10 cellular contexts compared by ENCODE assay signal in genomic region chr7:149620961-149621360, GRCh38.
A peak's percentile ranks its signal among the peaks of the same experiment; 100 is the strongest.
DNase-seq lines count a peak whose midpoint lies in the region; ATAC-seq lines count a peak whose summit lies in the region.
"Had no signal": no experiment of that assay in that cellular context is flagged by ENCODE, and none has a peak within 500 bp of the region (broad histone marks: within the 10 kb centered on the region; RNA-seq: fewer than 3 reads in every experiment).

No MANE protein-coding gene starts in this region.

- H3K4me3 Mint-ChIP-seq in stimulated activated naive CD8-positive, alpha-beta T cell treated with anti-CD3 and anti-CD28 coated beads, Interleukin-15, Interleukin-2, amounts not matched to agents 100 ng/mL and 50 ng/mL, for 24 hours: peak overlapping the region; percentile 59

- H3K9me3 Mint-ChIP-seq in stimulated activated naive CD8-positive, alpha-beta T cell treated with anti-CD3 and anti-CD28 coated beads, Interleukin-15, Interleukin-2, amounts not matched to agents 100 ng/mL and 50 ng/mL, for 24 hours: no peaks in the 10 kb centered on the region

- H3K36me3 Mint-ChIP-seq in stimulated activated naive CD8-positive, alpha-beta T cell treated with anti-CD3 and anti-CD28 coated beads, Interleukin-15, Interleukin-2, amounts not matched to agents 100 ng/mL and 50 ng/mL, for 24 hours (ENCODE audit: low read depth): peaks cover 57% of the 10 kb centered on the region

- ATAC-seq in HG03342 (IDR thresholded peaks at IDR 0.05; ENCODE audit: unreplicated experiment) (peak; percentile 46), HG03175 (IDR thresholded peaks at IDR 0.05; ENCODE audit: unreplicated experiment) (no peak)
- ATAC-seq: left colon had no signal

- H3K27me3 Mint-ChIP-seq in stimulated activated naive CD8-positive, alpha-beta T cell treated with anti-CD3 and anti-CD28 coated beads, Interleukin-15, Interleukin-2, amounts not matched to agents 100 ng/mL and 50 ng/mL, for 24 hours: no peaks in the 10 kb centered on the region

- H3K4me1 Mint-ChIP-seq in stimulated activated naive CD8-positive, alpha-beta T cell treated with anti-CD3 and anti-CD28 coated beads, Interleukin-15, Interleukin-2, amounts not matched to agents 100 ng/mL and 50 ng/mL, for 24 hours (ENCODE audit: low read depth): peaks cover 45% of the 10 kb centered on the region

- peak overlapping the region; percentile 82 for H3K27ac Mint-ChIP-seq in stimulated activated naive CD8-positive, alpha-beta T cell treated with anti-CD3 and anti-CD28 coated beads, Interleukin-15, Interleukin-2, amounts not matched to agents 100 ng/mL and 50 ng/mL, for 24 hours

- peak; percentile 65 for DNase-seq in activated naive CD4-positive, alpha-beta T cell treated with Interleukin-2 at 50 U/mL for 16 hours
- DNase-seq in activated naive CD4-positive, alpha-beta T cell (lab: John Stamatoyannopoulos, UW): no peak
- peak; percentile 26 for DNase-seq in activated gamma-delta T cell treated with anti-CD3 and anti-CD28 coated beads, Interleukin-2, amount 50 U/mL, for 16 hours (ENCODE audit: low read depth)
- no peak for DNase-seq in A172 (ENCODE audit: low spot score)
- no peak for DNase-seq in occipital lobe (lab: John Stamatoyannopoulos, UW)
- DNase-seq: left colon, NCI-H187 treated with DMSO at 0.1 percent for 48 hours had no signal

Comparison
In these comparisons a context has a peak if more than half of its experiments do, and no peak if none do; other contexts are left out.
1. DNase-seq: peak in activated naive CD4-positive, alpha-beta T cell treated with Interleukin-2 at 50 U/mL for 16 hours (single experiment) and activated gamma-delta T cell treated with anti-CD3 and anti-CD28 coated beads, Interleukin-2, amount 50 U/mL, for 16 hours (single experiment); none in activated naive CD4-positive, alpha-beta T cell (0 of 4), A172 (single experiment) and occipital lobe (single experiment).